Comparison of ENCODE assay signal across 8 cellular contexts in the genomic region with DNA sequence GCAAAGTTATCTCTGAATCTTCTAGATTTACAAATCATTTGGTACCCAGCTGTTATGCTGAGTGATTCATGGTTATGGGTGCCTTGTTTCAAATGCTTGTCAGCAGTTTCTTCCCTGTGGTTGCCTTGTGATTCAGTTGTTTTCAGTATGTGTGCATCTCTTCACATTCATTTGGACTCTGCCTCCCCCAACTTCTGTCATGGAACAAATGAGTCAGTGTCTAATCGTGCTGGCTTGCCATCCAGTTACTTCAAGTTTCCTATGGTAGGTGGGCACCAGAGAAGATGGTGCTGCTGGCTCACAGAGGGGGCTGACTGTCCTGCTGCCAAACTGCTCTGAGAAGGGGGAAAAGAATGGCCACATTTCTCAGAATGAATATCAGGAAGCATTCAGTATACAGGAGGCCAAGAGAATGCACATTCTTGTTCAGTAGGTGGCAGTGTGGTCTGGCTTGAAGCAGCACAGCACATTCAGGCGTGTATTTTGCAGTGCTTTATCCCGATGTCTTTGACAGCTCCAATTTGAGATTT.
DNase-seq lines count a peak whose midpoint lies in the region; ATAC-seq and TF ChIP-seq lines count a peak whose summit lies in the region.

No MANE protein-coding gene starts in this region.

- peaks cover 5% of the 10 kb centered on the region for H3K4me1 ChIP-seq in OCI-LY1 (ENCODE audit: insufficient read depth, low read length, severe bottlenecking)
- H3K4me1 ChIP-seq in right lobe of liver: no peaks in the 10 kb centered on the region

- peak; percentile 49 for DNase-seq in DMS153 (lab: John Stamatoyannopoulos, UW)
- peak; percentile 5 for DNase-seq in GM19238 (ENCODE audit: insufficient read length, low spot score)
- peak in 32 of 56 donors; percentile 0 to 50 (median 3) for DNase-seq in amygdala (lab: John Stamatoyannopoulos, UW)
- DNase-seq in right lobe of liver: peak in 1 of 3 donors; percentile 14
- DNase-seq in stimulated activated naive CD8-positive, alpha-beta T cell treated with anti-CD3 and anti-CD28 coated beads, Interleukin-15, amount 100 ng/mL, for 72 hours: peak; percentile 38 to 69
- no peak for DNase-seq in NCI-H2107 (lab: John Stamatoyannopoulos, UW)

- H3K4me2 ChIP-seq in OCI-LY1 (ENCODE audit: low read length): no peak overlapping the region

- H3K4me1 Mint-ChIP-seq in stimulated activated naive CD8-positive, alpha-beta T cell treated with anti-CD3 and anti-CD28 coated beads, Interleukin-15, amount 100 ng/mL, for 72 hours: peaks cover 12% of the 10 kb centered on the region

- H2AFZ ChIP-seq in OCI-LY1 (ENCODE audit: low read length): no peak overlapping the region

- H3K27me3 ChIP-seq in OCI-LY1 (ENCODE audit: insufficient read depth, low read length) (no peaks in the 10 kb centered on the region), right lobe of liver (no peaks in the 10 kb centered on the region)

- H3K9ac ChIP-seq in OCI-LY1 (ENCODE audit: low read length): no peak overlapping the region

- no peaks in the 10 kb centered on the region for H3K9me3 Mint-ChIP-seq in stimulated activated naive CD8-positive, alpha-beta T cell treated with anti-CD3 and anti-CD28 coated beads, Interleukin-15, amount 100 ng/mL, for 72 hours

- TF ChIP-seq CTCF in OCI-LY1 (IDR thresholded peaks at IDR 0.05; ENCODE audit: low read length): peak; percentile 72
- peak; percentile 30 to 54 (median 41) for TF ChIP-seq CTCF in right lobe of liver (IDR thresholded peaks at IDR 0.05)

- H4K20me1 ChIP-seq in OCI-LY1 (ENCODE audit: insufficient read depth, low read length): no peaks in the 10 kb centered on the region

- H3K27me3 Mint-ChIP-seq in stimulated activated naive CD8-positive, alpha-beta T cell treated with anti-CD3 and anti-CD28 coated beads, Interleukin-15, amount 100 ng/mL, for 72 hours: no peaks in the 10 kb centered on the region

- no peaks in the 10 kb centered on the region for H3K36me3 ChIP-seq in OCI-LY1 (ENCODE audit: insufficient read depth, low read length)
- no peaks in the 10 kb centered on the region for H3K36me3 ChIP-seq in right lobe of liver

- peak; percentile 66 for ATAC-seq in HG03135 (IDR thresholded peaks at IDR 0.05; ENCODE audit: unreplicated experiment)
- peak; percentile 58 to 85 (median 80) for ATAC-seq in right lobe of liver
- ATAC-seq in stimulated activated naive CD8-positive, alpha-beta T cell treated with anti-CD3 and anti-CD28 coated beads, Interleukin-15, amount 100 ng/mL, for 72 hours: peak; percentile 88

- TF ChIP-seq POLR2A in right lobe of liver (IDR thresholded peaks at IDR 0.05): no peak

- peak overlapping the region; percentile 18 to 72 for H3K4me3 Mint-ChIP-seq in stimulated activated naive CD8-positive, alpha-beta T cell treated with anti-CD3 and anti-CD28 coated beads, Interleukin-15, amount 100 ng/mL, for 72 hours

- H3K79me2 ChIP-seq in OCI-LY1 (ENCODE audit: insufficient read depth, low read length): no peaks in the 10 kb centered on the region

- H3K27ac ChIP-seq in OCI-LY1 (ENCODE audit: low read depth, low read length, poor library complexity, severe bottlenecking): no peak overlapping the region
- no peak overlapping the region for H3K27ac ChIP-seq in right lobe of liver

- H3F3A ChIP-seq in OCI-LY1 (ENCODE audit: insufficient read depth, low read length): no peaks in the 10 kb centered on the region

- H3K27ac Mint-ChIP-seq in stimulated activated naive CD8-positive, alpha-beta T cell treated with anti-CD3 and anti-CD28 coated beads, Interleukin-15, amount 100 ng/mL, for 72 hours: peak overlapping the region; percentile 72 to 86

- H3K9me3 ChIP-seq in OCI-LY1 (ENCODE audit: low read length): no peaks in the 10 kb centered on the region
- H3K9me3 ChIP-seq in right lobe of liver: no peaks in the 10 kb centered on the region

- H3K4me3 ChIP-seq in OCI-LY1 (ENCODE audit: low read depth, low read length, poor library complexity, severe bottlenecking) (no peak overlapping the region), right lobe of liver (no peak overlapping the region)

- intact Hi-C loops in right lobe of liver (cut with DNase I): no loop called here

- no peaks in the 10 kb centered on the region for H3K9me2 ChIP-seq in OCI-LY1 (ENCODE audit: low read depth, low read length)

- WGBS in right lobe of liver (ENCODE audit: insufficient coverage, low coverage, low lambda C conversion rate, missing lambda C conversion rate): 13% methylated on average over 3 of the region's 3 CpGs
